ENCODE assay signal across 8 cellular contexts in genomic region chr22:46075764-46076531, GRCh38.
A peak's percentile ranks its signal among the peaks of the same experiment; 100 is the strongest.
DNase-seq lines count a peak whose midpoint lies in the region; ATAC-seq and TF ChIP-seq lines count a peak whose summit lies in the region.
"Had no signal": no experiment of that assay in that cellular context is flagged by ENCODE, and none has a peak within 500 bp of the region (broad histone marks: within the 10 kb centered on the region; RNA-seq: fewer than 3 reads in every experiment).

No MANE protein-coding gene starts in this region.

- peaks cover 1 to 2% of the 10 kb centered on the region in 2 donors for H3K36me3 Mint-ChIP-seq in activated T-cell treated with anti-CD3 and anti-CD28 coated beads, Interleukin-2, amount 50 U/mL, for 72 hours (ENCODE audit: insufficient read depth in 2 of 2)

- DNase-seq in NCI-H69 (lab: John Stamatoyannopoulos, UW) = peak; percentile 72
- peak; percentile 32 for DNase-seq in dermis blood vessel endothelial cell
- no peak for DNase-seq in lung (ENCODE audit: low spot score)
- DNase-seq in tibial artery = peak; percentile 21 to 63
- no peak for DNase-seq in hepatocyte (ENCODE audit: low spot score)
- DNase-seq in activated T-cell treated with anti-CD3 and anti-CD28 coated beads, Interleukin-2, amount 50 U/mL, for 72 hours = no peak
- no peak for DNase-seq in stimulated activated CD4-positive, alpha-beta T cell treated with anti-CD3 and anti-CD28 coated beads, Interleukin-4, amount 100 ng/mL, for 24 hours
- DNase-seq: activated CD4-positive, alpha-beta T cell treated with anti-CD3 and anti-CD28 coated beads, Interleukin-2, amount 50 U/mL, for 4 hours had no signal

- H3K36me3 ChIP-seq in lung (ENCODE audit: control insufficient read depth in 2 of 2, insufficient read depth in 2 of 2, low read length in 2 of 2) (peaks cover 0 to 7% of the 10 kb centered on the region in 2 donors), tibial artery (peaks cover 0 to 11% (median 5%) of the 10 kb centered on the region in 3 donors), hepatocyte (replicated peaks; ENCODE audit: insufficient read depth, low read depth) (no peaks in the 10 kb centered on the region)

- intact Hi-C loops in tibial artery (cut with DNase I; ENCODE audit: low total_unique reads) = no loop called here

- H3K9me2 ChIP-seq in hepatocyte (replicated peaks; ENCODE audit: insufficient read depth) = no peaks in the 10 kb centered on the region

- H3K9me3 ChIP-seq in lung (ENCODE audit: control insufficient read depth in 2 of 2, insufficient read depth in 1 of 2, low read length in 1 of 2) (no peaks in the 10 kb centered on the region), tibial artery (no peaks in the 10 kb centered on the region), hepatocyte (ENCODE audit: low read depth) (no peaks in the 10 kb centered on the region)

- peaks cover 54% of the 10 kb centered on the region for H4K20me1 ChIP-seq in hepatocyte (ENCODE audit: insufficient read depth, poor library complexity, severe bottlenecking)

- H3K79me2 ChIP-seq in hepatocyte = peaks cover 67% of the 10 kb centered on the region

- no peaks in the 10 kb centered on the region for H3K9me3 Mint-ChIP-seq in activated T-cell treated with anti-CD3 and anti-CD28 coated beads, Interleukin-2, amount 50 U/mL, for 72 hours

- 41 to 68% methylated on average over 15 of the region's 15 CpGs for WGBS in lung, 2 donors
- WGBS in hepatocyte (ENCODE audit: low lambda C conversion rate, missing lambda C conversion rate) = 92% methylated on average over 15 of the region's 15 CpGs

- H3K4me3 ChIP-seq in lung (peak overlapping the region; percentile 31), tibial artery (peak overlapping the region; percentile 85 to 90), hepatocyte (no peak overlapping the region)

- TF ChIP-seq CTCF in lung (IDR thresholded peaks at IDR 0.05; ENCODE audit: control extremely low read depth, extremely low read depth) = no peak
- no peak for TF ChIP-seq CTCF in tibial artery (IDR thresholded peaks at IDR 0.05)
- no peak for TF ChIP-seq CTCF in hepatocyte (IDR thresholded peaks at IDR 0.05; ENCODE audit: poor library complexity)

- H2AFZ ChIP-seq in hepatocyte = no peak overlapping the region

- H3K27me3 Mint-ChIP-seq in activated T-cell treated with anti-CD3 and anti-CD28 coated beads, Interleukin-2, amount 50 U/mL, for 72 hours (ENCODE audit: low read depth) = no peaks in the 10 kb centered on the region

- H3K27me3 ChIP-seq in lung (ENCODE audit: control insufficient read depth, insufficient read depth) (no peaks in the 10 kb centered on the region), tibial artery (no peaks in the 10 kb centered on the region), hepatocyte (peaks cover 7% of the 10 kb centered on the region)

- H3K27ac ChIP-seq in lung (ENCODE audit: low read depth in 1 of 2, low read length in 1 of 2) (peak overlapping the region; percentile 91 to 95), tibial artery (peak overlapping the region; percentile 97 to 99), hepatocyte (no peak overlapping the region)

- H3K4me1 ChIP-seq in lung (ENCODE audit: control insufficient read depth in 2 of 2, insufficient read depth in 2 of 2, low read length in 2 of 2) (peaks cover 13 to 29% of the 10 kb centered on the region in 2 donors), tibial artery (peaks cover 5 to 60% (median 51%) of the 10 kb centered on the region in 4 donors), hepatocyte (ENCODE audit: insufficient read depth) (peaks cover 15% of the 10 kb centered on the region)

- no peak overlapping the region for H3K27ac Mint-ChIP-seq in activated T-cell treated with anti-CD3 and anti-CD28 coated beads, Interleukin-2, amount 50 U/mL, for 72 hours

- H3K4me2 ChIP-seq in hepatocyte = no peak overlapping the region

- no peak for ATAC-seq in lung (ENCODE audit: insufficient read depth, low FRiP score)
- ATAC-seq in activated T-cell treated with anti-CD3 and anti-CD28 coated beads, Interleukin-2, amount 50 U/mL, for 72 hours (replicated peaks in 1 of 2) = no peak

- H3K4me1 Mint-ChIP-seq in activated T-cell treated with anti-CD3 and anti-CD28 coated beads, Interleukin-2, amount 50 U/mL, for 72 hours (ENCODE audit: low read depth) = peaks cover 21% of the 10 kb centered on the region

- H3K4me3 Mint-ChIP-seq in activated T-cell treated with anti-CD3 and anti-CD28 coated beads, Interleukin-2, amount 50 U/mL, for 72 hours = no peak overlapping the region

Comparison
In these comparisons a context has a peak if more than half of its experiments do, and no peak if none do; other contexts are left out.
1. DNase-seq: peak in NCI-H69 (single experiment), dermis blood vessel endothelial cell (single experiment) and tibial artery (2 of 2); none in lung (single experiment), hepatocyte (single experiment), activated T-cell treated with anti-CD3 and anti-CD28 coated beads, Interleukin-2, amount 50 U/mL, for 72 hours (0 of 2) and stimulated activated CD4-positive, alpha-beta T cell treated with anti-CD3 and anti-CD28 coated beads, Interleukin-4, amount 100 ng/mL, for 24 hours (single experiment).